Comparison of ENCODE assay signal across 19 cellular contexts in the genomic region with DNA sequence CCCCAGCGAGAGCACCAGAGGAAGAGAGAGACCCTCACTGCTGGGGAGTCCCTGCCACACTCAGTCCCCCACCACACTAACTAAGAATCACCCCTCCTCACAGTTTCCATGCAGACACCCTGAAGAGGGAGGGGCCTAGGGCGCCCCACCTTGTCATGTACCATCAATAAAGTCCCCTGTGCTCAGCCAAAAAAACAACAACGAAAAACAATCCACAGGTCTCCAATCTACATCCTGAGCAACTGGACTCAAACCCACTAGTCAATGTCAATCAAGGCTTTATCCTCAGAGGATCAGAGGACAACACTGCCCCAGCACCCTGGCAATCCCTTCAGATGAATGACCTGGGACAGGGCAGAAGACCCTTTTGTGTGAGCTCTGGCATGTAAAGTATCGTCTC.
"Had no signal": no experiment of that assay in that cellular context is flagged by ENCODE, and none has a peak within 500 bp of the region (broad histone marks: within the 10 kb centered on the region; RNA-seq: fewer than 3 reads in every experiment).

No MANE protein-coding gene starts in this region.

- DNase-seq: Karpas-422, KG1, MG63, NCI-H1092, NCI-H1417 treated with DMSO at 0.1 percent for 48 hours, NCI-H146, NCI-H1694 treated with DMSO at 0.1 percent for 48 hours, NCI-H2081, NCI-H2171, NCI-H226, NCI-H446, NCI-H510A, NCI-H524 treated with DMSO at 0.1 percent for 48 hours, NCI-H774, Right ventricle myocardium superior, RPMI8226, SIG-M5 had no signal

- H3K4me1 ChIP-seq: SJSA1 had no signal

- H3K27me3 ChIP-seq: MG63, SJSA1 had no signal

- H3K9me3 ChIP-seq: MG63, SJSA1 had no signal

- H3K27ac ChIP-seq: SJSA1 had no signal

- H3K36me3 ChIP-seq: MG63, SJSA1 had no signal

- H3K4me3 ChIP-seq: MG63, SJSA1, SK-N-MC had no signal
